ENCODE assay signal across 26 cellular contexts in the genomic region with DNA sequence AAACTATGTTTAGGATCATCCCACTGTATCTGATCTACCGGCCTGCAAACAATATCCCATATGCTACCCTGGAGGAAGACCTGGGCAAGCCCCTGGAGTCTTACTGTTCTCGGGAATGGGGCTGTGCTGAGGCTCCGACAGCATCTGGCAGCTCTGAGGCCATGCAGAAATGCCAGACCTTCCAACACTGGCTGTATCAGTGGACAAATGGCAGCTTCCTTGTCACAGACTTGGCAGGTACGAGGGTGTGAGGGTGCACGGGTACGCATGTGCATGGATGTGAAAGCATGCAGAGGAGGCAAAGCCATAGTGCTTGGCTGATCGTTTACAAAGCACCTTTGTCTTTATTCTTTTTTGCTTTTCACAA. TPM values are rescaled to one million over a fixed set of nuclear protein-coding genes. Genes with fewer than 3 reads are reported as not detected.
"Had no signal": no experiment of that assay in that cellular context is flagged by ENCODE, and none has a peak within 500 bp of the region (broad histone marks: within the 10 kb centered on the region; RNA-seq: fewer than 3 reads in every experiment).

No MANE protein-coding gene starts in this region.

- H3K27me3 ChIP-seq: neural progenitor cell, transverse colon, uterus had no signal

- ATAC-seq: activated CD8-positive, alpha-beta T cell treated with anti-CD3 and anti-CD28 coated beads, Interleukin-2, amount 10 ng/mL, durations not matched to agents 7 days and 5 days; left colon; naive thymus-derived CD8-positive, alpha-beta T cell had no signal

- H3K4me3 ChIP-seq: lung, neural progenitor cell, transverse colon, uterus had no signal

- H3K36me3 Mint-ChIP-seq: activated naive CD4-positive, alpha-beta T cell treated with anti-CD3 and anti-CD28 coated beads, Interleukin-2, amount 50 U/mL, for 24 hours; naive thymus-derived CD8-positive, alpha-beta T cell had no signal

- H3K27ac Mint-ChIP-seq: activated CD8-positive, alpha-beta T cell treated with anti-CD3 and anti-CD28 coated beads, Interleukin-2, amount 10 ng/mL, durations not matched to agents 7 days and 5 days; activated naive CD4-positive, alpha-beta T cell treated with anti-CD3 and anti-CD28 coated beads, Interleukin-2, amount 50 U/mL, for 24 hours; activated T-helper 1 cell treated with anti-CD3 and anti-CD28 coated beads, Interleukin-12 subunit alpha, Interleukin-12 subunit beta, Interleukin-2, Interleukin-4 antibody, amounts not matched to agents 30 ng/mL and 10 ng/mL and 1 ng/mL, durations not matched to agents 14 hours and 24 hours and 36 hours; mesothelial cell of epicardium; naive thymus-derived CD8-positive, alpha-beta T cell; stimulated activated naive CD8-positive, alpha-beta T cell treated with anti-CD3 and anti-CD28 coated beads, Interleukin-15, Interleukin-2, amounts not matched to agents 100 ng/mL and 50 ng/mL, for 24 hours had no signal

- H3K9me3 ChIP-seq: transverse colon, uterus had no signal

- H3K36me3 ChIP-seq: neural progenitor cell, transverse colon, uterus had no signal

- H3K4me1 ChIP-seq: neural progenitor cell, transverse colon, uterus had no signal

- DNase-seq: activated CD4-positive, alpha-beta T cell treated with anti-CD3 and anti-CD28 coated beads for 1 hour; activated CD4-positive, alpha-beta T cell treated with anti-CD3 and anti-CD28 coated beads, Interleukin-2, amount 50 U/mL, for 1 hour; activated CD8-positive, alpha-beta T cell treated with anti-CD3 and anti-CD28 coated beads, Interleukin-2, amount 10 ng/mL, durations not matched to agents 7 days and 5 days; activated gamma-delta T cell treated with Interleukin-2 at 50 U/mL for 16 hours; dermis blood vessel endothelial cell; effector memory CD4-positive, alpha-beta T cell; islet precursor cell; left colon; naive thymus-derived CD8-positive, alpha-beta T cell; retina; stimulated activated CD4-positive, alpha-beta T cell treated with anti-CD3 and anti-CD28 coated beads, Interleukin-12 subunit alpha, Interleukin-12 subunit beta, amount 100 ng/mL, for 4 hours; stimulated activated CD4-positive, alpha-beta T cell treated with anti-CD3 and anti-CD28 coated beads, Interleukin-4, amount 100 ng/mL, for 4 hours; substantia nigra; T-helper 1 cell; T-helper 9 cell; transverse colon; uterus had no signal

- H3K4me1 Mint-ChIP-seq: activated naive CD4-positive, alpha-beta T cell treated with anti-CD3 and anti-CD28 coated beads, Interleukin-2, amount 50 U/mL, for 24 hours; mesothelial cell of epicardium; naive thymus-derived CD8-positive, alpha-beta T cell had no signal

- H3K4me3 Mint-ChIP-seq: activated CD8-positive, alpha-beta T cell treated with anti-CD3 and anti-CD28 coated beads, Interleukin-2, amount 10 ng/mL, durations not matched to agents 7 days and 5 days; activated naive CD4-positive, alpha-beta T cell treated with anti-CD3 and anti-CD28 coated beads, Interleukin-2, amount 50 U/mL, for 24 hours; activated T-helper 1 cell treated with anti-CD3 and anti-CD28 coated beads, Interleukin-12 subunit alpha, Interleukin-12 subunit beta, Interleukin-2, Interleukin-4 antibody, amounts not matched to agents 30 ng/mL and 10 ng/mL and 1 ng/mL, durations not matched to agents 14 hours and 24 hours and 36 hours; mesothelial cell of epicardium; naive thymus-derived CD8-positive, alpha-beta T cell; neural progenitor cell; stimulated activated naive CD8-positive, alpha-beta T cell treated with anti-CD3 and anti-CD28 coated beads, Interleukin-15, Interleukin-2, amounts not matched to agents 100 ng/mL and 50 ng/mL, for 24 hours had no signal

- H3K27me3 Mint-ChIP-seq: activated naive CD4-positive, alpha-beta T cell treated with anti-CD3 and anti-CD28 coated beads, Interleukin-2, amount 50 U/mL, for 24 hours; naive thymus-derived CD8-positive, alpha-beta T cell; stimulated activated naive CD8-positive, alpha-beta T cell treated with anti-CD3 and anti-CD28 coated beads, Interleukin-15, Interleukin-2, amounts not matched to agents 100 ng/mL and 50 ng/mL, for 24 hours had no signal

- H3K27ac ChIP-seq: neural progenitor cell, transverse colon had no signal

- H3K9ac ChIP-seq: neural progenitor cell had no signal

RNA-seq across cellular contexts. Expression of gene SLC28A1, which starts 20.1 kb away (rescaled TPM):
- total RNA-seq: activated CD8-positive, alpha-beta T cell treated with anti-CD3 and anti-CD28 coated beads, Interleukin-2, amount 10 ng/mL, durations not matched to agents 7 days and 5 days; activated T-helper 1 cell treated with anti-CD3 and anti-CD28 coated beads, Interleukin-12 subunit alpha, Interleukin-12 subunit beta, Interleukin-2, Interleukin-4 antibody, amounts not matched to agents 30 ng/mL and 10 ng/mL and 1 ng/mL, durations not matched to agents 14 hours and 24 hours and 36 hours; astrocyte; dermis blood vessel endothelial cell; frontal cortex; left colon; naive thymus-derived CD8-positive, alpha-beta T cell; osteoblast; transverse colon had no signal
